26 cellular contexts compared by ENCODE assay signal in the genomic region with DNA sequence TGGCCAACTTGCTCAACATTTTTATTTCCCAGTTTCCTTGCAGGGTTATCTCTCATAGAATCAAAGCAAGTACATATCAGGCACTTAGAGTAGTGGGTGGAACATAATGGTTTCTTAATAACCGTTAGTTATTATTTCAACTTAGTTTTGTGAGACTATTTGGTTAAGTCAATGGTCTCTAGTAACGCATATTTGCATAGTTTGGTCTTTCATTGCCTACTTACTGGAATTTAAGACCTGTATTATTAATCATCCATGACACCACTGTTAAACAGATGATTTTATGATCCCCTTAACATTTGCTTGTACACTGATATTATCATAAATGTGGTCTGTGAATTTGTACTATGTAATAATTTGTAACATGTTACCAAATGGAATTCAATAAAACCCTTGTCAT.
"Had no signal": no experiment of that assay in that cellular context is flagged by ENCODE, and none has a peak within 500 bp of the region (broad histone marks: within the 10 kb centered on the region; RNA-seq: fewer than 3 reads in every experiment).

No MANE protein-coding gene starts in this region.

- DNase-seq: stimulated activated CD4-positive, alpha-beta T cell treated with anti-CD3 and anti-CD28 coated beads, Interleukin-2, amount 100 ng/mL, for 48 hours; stimulated activated CD4-positive, alpha-beta T cell treated with anti-CD3 and anti-CD28 coated beads, Interleukin-4, amount 100 ng/mL, for 1 hour; stimulated activated CD4-positive, alpha-beta T cell treated with anti-CD3 and anti-CD28 coated beads, Interleukin-4, amount 100 ng/mL, for 24 hours; stimulated activated CD4-positive, alpha-beta T cell treated with anti-CD3 and anti-CD28 coated beads, Interleukin-4, amount 100 ng/mL, for 4 hours; stimulated activated CD8-positive, alpha-beta memory T cell treated with anti-CD3 and anti-CD28 coated beads, Interleukin-4, amount 100 ng/mL, for 48 hours; stimulated activated naive B cell treated with anti-CD40 and anti-IgM and Interleukin-4, amounts not matched to agents 10 μg/mL and 1 μg/mL and 100 μg/mL, for 72 hours; stimulated activated naive CD4-positive, alpha-beta T cell; stimulated activated naive CD4-positive, alpha-beta T cell treated with Interleukin-2 at 50 U/mL for 16 hours; stimulated activated naive CD8-positive, alpha-beta T cell treated with anti-CD3 and anti-CD28 coated beads, Interleukin-15, amount 100 ng/mL, for 72 hours; stimulated activated naive CD8-positive, alpha-beta T cell treated with anti-CD3 and anti-CD28 coated beads, Interleukin-15, Interleukin-2, amounts not matched to agents 100 U/mL and 50 U/mL, for 24 hours; stomach; substantia nigra; testis; thyroid gland; tibial artery; transverse colon; trophoblast cell; upper lobe of left lung; upper lobe of right lung; uterus had no signal

- ATAC-seq: stimulated activated effector memory CD8-positive, alpha-beta T cell treated with anti-CD3 and anti-CD28 coated beads, Interleukin-12 subunit alpha, Interleukin-12 subunit beta, amount 100 ng/mL, for 72 hours; stimulated activated memory B cell treated with anti-CD40 and anti-IgM and Interleukin-4, amounts not matched to agents 10 μg/mL and 1 μg/mL and 100 μg/mL, for 72 hours; stimulated activated naive B cell treated with anti-CD40 and anti-IgM and Interleukin-4, amounts not matched to agents 10 μg/mL and 1 μg/mL and 100 μg/mL, for 72 hours; stimulated activated naive CD8-positive, alpha-beta T cell treated with anti-CD3 and anti-CD28 coated beads, Interleukin-15, amount 100 ng/mL, for 72 hours; stimulated activated naive CD8-positive, alpha-beta T cell treated with anti-CD3 and anti-CD28 coated beads, Interleukin-15, Interleukin-2, amounts not matched to agents 100 U/mL and 50 U/mL, for 24 hours; upper lobe of right lung had no signal

- H3K27ac ChIP-seq: stomach, suprapubic skin, testis, thoracic aorta, thyroid gland, tibial artery, tibial nerve, transverse colon, upper lobe of left lung, upper lobe of right lung, uterus, vagina had no signal

- H3K4me3 ChIP-seq: stomach, suprapubic skin, testis, thoracic aorta, thyroid gland, tibial artery, tibial nerve, transverse colon, upper lobe of left lung, upper lobe of right lung, uterus, vagina had no signal

- H3K36me3 ChIP-seq: stomach, suprapubic skin, thoracic aorta, thyroid gland, tibial artery, tibial nerve, transverse colon, upper lobe of left lung, upper lobe of right lung, uterus, vagina had no signal

- H3K9me3 ChIP-seq: stomach, suprapubic skin, testis, thoracic aorta, thyroid gland, tibial artery, tibial nerve, transverse colon, upper lobe of left lung, upper lobe of right lung, uterus, vagina had no signal
